Comparison of ENCODE assay signal across 1 cellular context in the genomic region with DNA sequence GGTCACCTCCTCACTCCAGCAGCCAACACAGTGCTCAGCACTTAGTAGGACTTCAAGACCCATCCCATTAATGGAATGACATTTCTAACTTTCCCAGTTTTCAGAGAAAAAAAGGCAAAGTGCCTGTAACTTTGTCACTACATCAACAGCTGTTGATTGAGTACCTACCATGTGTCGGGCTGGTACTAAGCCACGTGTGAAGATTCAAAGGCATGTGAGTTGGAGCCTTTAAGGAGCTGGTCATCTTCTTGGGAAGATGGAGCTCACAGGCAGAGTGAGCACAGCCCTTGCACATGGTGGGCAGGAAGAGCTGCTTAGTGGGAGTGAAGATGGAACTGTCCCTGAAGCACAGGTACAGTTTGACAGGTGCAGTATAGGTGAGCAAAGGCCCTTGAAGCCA.
TF ChIP-seq lines count a peak whose summit lies in the region.

No MANE protein-coding gene starts in this region.

TF ChIP-seq in K562, 482 proteins besides CTCF, POLR2A, EP300 and RAD21:
- TF ChIP-seq, protein P1, sequence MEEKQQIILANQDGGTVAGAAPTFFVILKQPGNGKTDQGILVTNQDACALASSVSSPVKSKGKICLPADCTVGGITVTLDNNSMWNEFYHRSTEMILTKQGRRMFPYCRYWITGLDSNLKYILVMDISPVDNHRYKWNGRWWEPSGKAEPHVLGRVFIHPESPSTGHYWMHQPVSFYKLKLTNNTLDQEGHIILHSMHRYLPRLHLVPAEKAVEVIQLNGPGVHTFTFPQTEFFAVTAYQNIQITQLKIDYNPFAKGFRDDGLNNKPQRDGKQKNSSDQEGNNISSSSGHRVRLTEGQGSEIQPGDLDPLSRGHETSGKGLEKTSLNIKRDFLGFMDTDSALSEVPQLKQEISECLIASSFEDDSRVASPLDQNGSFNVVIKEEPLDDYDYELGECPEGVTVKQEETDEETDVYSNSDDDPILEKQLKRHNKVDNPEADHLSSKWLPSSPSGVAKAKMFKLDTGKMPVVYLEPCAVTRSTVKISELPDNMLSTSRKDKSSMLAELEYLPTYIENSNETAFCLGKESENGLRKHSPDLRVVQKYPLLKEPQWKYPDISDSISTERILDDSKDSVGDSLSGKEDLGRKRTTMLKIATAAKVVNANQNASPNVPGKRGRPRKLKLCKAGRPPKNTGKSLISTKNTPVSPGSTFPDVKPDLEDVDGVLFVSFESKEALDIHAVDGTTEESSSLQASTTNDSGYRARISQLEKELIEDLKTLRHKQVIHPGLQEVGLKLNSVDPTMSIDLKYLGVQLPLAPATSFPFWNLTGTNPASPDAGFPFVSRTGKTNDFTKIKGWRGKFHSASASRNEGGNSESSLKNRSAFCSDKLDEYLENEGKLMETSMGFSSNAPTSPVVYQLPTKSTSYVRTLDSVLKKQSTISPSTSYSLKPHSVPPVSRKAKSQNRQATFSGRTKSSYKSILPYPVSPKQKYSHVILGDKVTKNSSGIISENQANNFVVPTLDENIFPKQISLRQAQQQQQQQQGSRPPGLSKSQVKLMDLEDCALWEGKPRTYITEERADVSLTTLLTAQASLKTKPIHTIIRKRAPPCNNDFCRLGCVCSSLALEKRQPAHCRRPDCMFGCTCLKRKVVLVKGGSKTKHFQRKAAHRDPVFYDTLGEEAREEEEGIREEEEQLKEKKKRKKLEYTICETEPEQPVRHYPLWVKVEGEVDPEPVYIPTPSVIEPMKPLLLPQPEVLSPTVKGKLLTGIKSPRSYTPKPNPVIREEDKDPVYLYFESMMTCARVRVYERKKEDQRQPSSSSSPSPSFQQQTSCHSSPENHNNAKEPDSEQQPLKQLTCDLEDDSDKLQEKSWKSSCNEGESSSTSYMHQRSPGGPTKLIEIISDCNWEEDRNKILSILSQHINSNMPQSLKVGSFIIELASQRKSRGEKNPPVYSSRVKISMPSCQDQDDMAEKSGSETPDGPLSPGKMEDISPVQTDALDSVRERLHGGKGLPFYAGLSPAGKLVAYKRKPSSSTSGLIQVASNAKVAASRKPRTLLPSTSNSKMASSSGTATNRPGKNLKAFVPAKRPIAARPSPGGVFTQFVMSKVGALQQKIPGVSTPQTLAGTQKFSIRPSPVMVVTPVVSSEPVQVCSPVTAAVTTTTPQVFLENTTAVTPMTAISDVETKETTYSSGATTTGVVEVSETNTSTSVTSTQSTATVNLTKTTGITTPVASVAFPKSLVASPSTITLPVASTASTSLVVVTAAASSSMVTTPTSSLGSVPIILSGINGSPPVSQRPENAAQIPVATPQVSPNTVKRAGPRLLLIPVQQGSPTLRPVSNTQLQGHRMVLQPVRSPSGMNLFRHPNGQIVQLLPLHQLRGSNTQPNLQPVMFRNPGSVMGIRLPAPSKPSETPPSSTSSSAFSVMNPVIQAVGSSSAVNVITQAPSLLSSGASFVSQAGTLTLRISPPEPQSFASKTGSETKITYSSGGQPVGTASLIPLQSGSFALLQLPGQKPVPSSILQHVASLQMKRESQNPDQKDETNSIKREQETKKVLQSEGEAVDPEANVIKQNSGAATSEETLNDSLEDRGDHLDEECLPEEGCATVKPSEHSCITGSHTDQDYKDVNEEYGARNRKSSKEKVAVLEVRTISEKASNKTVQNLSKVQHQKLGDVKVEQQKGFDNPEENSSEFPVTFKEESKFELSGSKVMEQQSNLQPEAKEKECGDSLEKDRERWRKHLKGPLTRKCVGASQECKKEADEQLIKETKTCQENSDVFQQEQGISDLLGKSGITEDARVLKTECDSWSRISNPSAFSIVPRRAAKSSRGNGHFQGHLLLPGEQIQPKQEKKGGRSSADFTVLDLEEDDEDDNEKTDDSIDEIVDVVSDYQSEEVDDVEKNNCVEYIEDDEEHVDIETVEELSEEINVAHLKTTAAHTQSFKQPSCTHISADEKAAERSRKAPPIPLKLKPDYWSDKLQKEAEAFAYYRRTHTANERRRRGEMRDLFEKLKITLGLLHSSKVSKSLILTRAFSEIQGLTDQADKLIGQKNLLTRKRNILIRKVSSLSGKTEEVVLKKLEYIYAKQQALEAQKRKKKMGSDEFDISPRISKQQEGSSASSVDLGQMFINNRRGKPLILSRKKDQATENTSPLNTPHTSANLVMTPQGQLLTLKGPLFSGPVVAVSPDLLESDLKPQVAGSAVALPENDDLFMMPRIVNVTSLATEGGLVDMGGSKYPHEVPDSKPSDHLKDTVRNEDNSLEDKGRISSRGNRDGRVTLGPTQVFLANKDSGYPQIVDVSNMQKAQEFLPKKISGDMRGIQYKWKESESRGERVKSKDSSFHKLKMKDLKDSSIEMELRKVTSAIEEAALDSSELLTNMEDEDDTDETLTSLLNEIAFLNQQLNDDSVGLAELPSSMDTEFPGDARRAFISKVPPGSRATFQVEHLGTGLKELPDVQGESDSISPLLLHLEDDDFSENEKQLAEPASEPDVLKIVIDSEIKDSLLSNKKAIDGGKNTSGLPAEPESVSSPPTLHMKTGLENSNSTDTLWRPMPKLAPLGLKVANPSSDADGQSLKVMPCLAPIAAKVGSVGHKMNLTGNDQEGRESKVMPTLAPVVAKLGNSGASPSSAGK (IDR thresholded peaks at IDR 0.05): peak; percentile 19; the same call in 1 of the 2 replicates
- TF ChIP-seq SMAD2 (IDR thresholded peaks at IDR 0.05; ENCODE audit: low read depth, low read length) (no peak), POU5F1 (IDR thresholded peaks at IDR 0.05; ENCODE audit: borderline replicate concordance, low read depth, low read length, partially characterized antibody) (no peak), ZFP1 (CRISPR knock-in tag; IDR thresholded peaks at IDR 0.05) (no peak), CHCHD3 (CRISPR knock-in tag; IDR thresholded peaks at IDR 0.05) (no peak), EHMT2 (IDR thresholded peaks at IDR 0.05) (no peak), MCM3 (IDR thresholded peaks at IDR 0.05) (no peak), ZNF695 (CRISPR knock-in tag; IDR thresholded peaks at IDR 0.05) (no peak), ASH1L (IDR thresholded peaks at IDR 0.05; ENCODE audit: borderline replicate concordance, low read depth, partially characterized antibody) (no peak), ZKSCAN1 (IDR thresholded peaks at IDR 0.05; ENCODE audit: low read depth, low read length) (peak; percentile 89), ELF2 (CRISPR knock-in tag; IDR thresholded peaks at IDR 0.05) (no peak), SOX6 (IDR thresholded peaks at IDR 0.05) (no peak), CBX3 (IDR thresholded peaks at IDR 0.05; ENCODE audit: borderline replicate concordance in 1 of 2, low read length in 2 of 2) (no peak), ZNF165 (CRISPR knock-in tag; IDR thresholded peaks at IDR 0.05; ENCODE audit: borderline replicate concordance) (no peak)
- TF ChIP-seq, protein P2, sequence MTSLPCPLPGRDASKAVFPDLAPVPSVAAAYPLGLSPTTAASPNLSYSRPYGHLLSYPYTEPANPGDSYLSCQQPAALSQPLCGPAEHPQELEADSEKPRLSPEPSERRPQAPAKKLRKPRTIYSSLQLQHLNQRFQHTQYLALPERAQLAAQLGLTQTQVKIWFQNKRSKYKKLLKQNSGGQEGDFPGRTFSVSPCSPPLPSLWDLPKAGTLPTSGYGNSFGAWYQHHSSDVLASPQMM (CRISPR knock-in tag; IDR thresholded peaks at IDR 0.05): no peak
- TF ChIP-seq, protein P3, sequence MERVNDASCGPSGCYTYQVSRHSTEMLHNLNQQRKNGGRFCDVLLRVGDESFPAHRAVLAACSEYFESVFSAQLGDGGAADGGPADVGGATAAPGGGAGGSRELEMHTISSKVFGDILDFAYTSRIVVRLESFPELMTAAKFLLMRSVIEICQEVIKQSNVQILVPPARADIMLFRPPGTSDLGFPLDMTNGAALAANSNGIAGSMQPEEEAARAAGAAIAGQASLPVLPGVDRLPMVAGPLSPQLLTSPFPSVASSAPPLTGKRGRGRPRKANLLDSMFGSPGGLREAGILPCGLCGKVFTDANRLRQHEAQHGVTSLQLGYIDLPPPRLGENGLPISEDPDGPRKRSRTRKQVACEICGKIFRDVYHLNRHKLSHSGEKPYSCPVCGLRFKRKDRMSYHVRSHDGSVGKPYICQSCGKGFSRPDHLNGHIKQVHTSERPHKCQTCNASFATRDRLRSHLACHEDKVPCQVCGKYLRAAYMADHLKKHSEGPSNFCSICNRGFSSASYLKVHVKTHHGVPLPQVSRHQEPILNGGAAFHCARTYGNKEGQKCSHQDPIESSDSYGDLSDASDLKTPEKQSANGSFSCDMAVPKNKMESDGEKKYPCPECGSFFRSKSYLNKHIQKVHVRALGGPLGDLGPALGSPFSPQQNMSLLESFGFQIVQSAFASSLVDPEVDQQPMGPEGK (CRISPR knock-in tag; IDR thresholded peaks at IDR 0.05; ENCODE audit: borderline replicate concordance): no peak
- TF ChIP-seq, protein P4, sequence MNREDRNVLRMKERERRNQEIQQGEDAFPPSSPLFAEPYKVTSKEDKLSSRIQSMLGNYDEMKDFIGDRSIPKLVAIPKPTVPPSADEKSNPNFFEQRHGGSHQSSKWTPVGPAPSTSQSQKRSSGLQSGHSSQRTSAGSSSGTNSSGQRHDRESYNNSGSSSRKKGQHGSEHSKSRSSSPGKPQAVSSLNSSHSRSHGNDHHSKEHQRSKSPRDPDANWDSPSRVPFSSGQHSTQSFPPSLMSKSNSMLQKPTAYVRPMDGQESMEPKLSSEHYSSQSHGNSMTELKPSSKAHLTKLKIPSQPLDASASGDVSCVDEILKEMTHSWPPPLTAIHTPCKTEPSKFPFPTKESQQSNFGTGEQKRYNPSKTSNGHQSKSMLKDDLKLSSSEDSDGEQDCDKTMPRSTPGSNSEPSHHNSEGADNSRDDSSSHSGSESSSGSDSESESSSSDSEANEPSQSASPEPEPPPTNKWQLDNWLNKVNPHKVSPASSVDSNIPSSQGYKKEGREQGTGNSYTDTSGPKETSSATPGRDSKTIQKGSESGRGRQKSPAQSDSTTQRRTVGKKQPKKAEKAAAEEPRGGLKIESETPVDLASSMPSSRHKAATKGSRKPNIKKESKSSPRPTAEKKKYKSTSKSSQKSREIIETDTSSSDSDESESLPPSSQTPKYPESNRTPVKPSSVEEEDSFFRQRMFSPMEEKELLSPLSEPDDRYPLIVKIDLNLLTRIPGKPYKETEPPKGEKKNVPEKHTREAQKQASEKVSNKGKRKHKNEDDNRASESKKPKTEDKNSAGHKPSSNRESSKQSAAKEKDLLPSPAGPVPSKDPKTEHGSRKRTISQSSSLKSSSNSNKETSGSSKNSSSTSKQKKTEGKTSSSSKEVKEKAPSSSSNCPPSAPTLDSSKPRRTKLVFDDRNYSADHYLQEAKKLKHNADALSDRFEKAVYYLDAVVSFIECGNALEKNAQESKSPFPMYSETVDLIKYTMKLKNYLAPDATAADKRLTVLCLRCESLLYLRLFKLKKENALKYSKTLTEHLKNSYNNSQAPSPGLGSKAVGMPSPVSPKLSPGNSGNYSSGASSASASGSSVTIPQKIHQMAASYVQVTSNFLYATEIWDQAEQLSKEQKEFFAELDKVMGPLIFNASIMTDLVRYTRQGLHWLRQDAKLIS (CRISPR knock-in tag; IDR thresholded peaks at IDR 0.05): no peak
- TF ChIP-seq, protein P5, sequence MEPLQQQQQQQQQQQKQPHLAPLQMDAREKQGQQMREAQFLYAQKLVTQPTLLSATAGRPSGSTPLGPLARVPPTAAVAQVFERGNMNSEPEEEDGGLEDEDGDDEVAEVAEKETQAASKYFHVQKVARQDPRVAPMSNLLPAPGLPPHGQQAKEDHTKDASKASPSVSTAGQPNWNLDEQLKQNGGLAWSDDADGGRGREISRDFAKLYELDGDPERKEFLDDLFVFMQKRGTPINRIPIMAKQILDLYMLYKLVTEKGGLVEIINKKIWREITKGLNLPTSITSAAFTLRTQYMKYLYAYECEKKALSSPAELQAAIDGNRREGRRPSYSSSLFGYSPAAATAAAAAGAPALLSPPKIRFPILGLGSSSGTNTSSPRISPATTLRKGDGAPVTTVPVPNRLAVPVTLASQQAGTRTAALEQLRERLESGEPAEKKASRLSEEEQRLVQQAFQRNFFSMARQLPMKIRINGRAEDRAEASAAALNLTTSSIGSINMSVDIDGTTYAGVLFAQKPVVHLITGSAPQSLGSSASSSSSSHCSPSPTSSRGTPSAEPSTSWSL (CRISPR knock-in tag; IDR thresholded peaks at IDR 0.05; ENCODE audit: borderline replicate concordance): no peak
